ENCODE assay signal across 10 cellular contexts in the genomic region with DNA sequence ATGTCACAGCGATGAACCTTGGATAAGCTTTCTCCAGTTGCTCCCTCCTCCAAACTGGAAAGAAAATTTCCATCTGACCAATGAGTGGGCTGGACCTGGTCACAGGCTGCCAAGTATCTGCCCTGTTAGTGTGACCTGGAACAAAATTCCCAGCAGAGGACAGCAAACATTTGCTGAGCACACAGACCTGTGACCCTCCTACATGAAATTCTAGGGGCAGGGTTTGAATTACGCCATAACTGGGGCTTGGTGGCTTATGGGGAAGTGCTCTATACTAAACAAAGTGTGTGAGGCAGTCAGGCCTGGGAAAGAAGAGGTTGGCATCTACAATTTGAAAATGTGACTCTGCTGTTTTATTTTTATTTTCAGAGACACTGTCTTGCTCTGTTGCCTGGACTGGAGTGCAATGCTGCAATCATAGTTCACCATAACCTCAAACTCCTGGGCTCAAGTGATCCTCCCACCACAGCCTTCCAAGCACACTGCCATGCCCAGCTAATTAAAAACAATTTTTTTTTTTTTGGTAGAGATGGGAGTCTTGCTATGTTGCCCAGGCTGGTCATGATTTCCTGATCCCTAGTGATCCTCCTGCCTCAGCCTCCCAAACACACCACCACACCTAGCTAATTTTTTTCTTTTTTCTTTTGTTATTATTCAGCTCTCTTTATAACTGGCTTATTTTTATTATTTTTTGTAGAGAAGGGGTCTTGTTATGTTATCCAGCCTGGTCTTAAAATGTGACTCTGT. TPM values are rescaled to one million over a fixed set of nuclear protein-coding genes. Genes with fewer than 3 reads are reported as not detected.
DNase-seq lines count a peak whose midpoint lies in the region; ATAC-seq and TF ChIP-seq lines count a peak whose summit lies in the region.
"Had no signal": no experiment of that assay in that cellular context is flagged by ENCODE, and none has a peak within 500 bp of the region (broad histone marks: within the 10 kb centered on the region; RNA-seq: fewer than 3 reads in every experiment).

No MANE protein-coding gene starts in this region.

- no peak for TF ChIP-seq POLR2A in erythroblast (IDR thresholded peaks at IDR 0.05; ENCODE audit: low read length)

- H3K27me3 Mint-ChIP-seq in stimulated activated naive CD8-positive, alpha-beta T cell treated with anti-CD3 and anti-CD28 coated beads, Interleukin-15, Interleukin-2, amounts not matched to agents 100 ng/mL and 50 ng/mL, for 24 hours = no peaks in the 10 kb centered on the region
- no peaks in the 10 kb centered on the region for H3K27me3 Mint-ChIP-seq in stimulated activated naive CD8-positive, alpha-beta T cell treated with anti-CD3 and anti-CD28 coated beads, Interleukin-15, amount 100 ng/mL, for 72 hours
- H3K27me3 Mint-ChIP-seq in activated T-helper 1 cell treated with anti-CD3 and anti-CD28 coated beads, Interleukin-12 subunit alpha, Interleukin-12 subunit beta, Interleukin-2, Interleukin-4 antibody, amounts not matched to agents 30 ng/mL and 10 ng/mL and 1 ng/mL, durations not matched to agents 14 hours and 24 hours and 36 hours (ENCODE audit: insufficient read depth) = no peaks in the 10 kb centered on the region

- no peak overlapping the region for H3K4me3 Mint-ChIP-seq in stimulated activated naive CD8-positive, alpha-beta T cell treated with anti-CD3 and anti-CD28 coated beads, Interleukin-15, Interleukin-2, amounts not matched to agents 100 ng/mL and 50 ng/mL, for 24 hours
- no peak overlapping the region for H3K4me3 Mint-ChIP-seq in stimulated activated naive CD8-positive, alpha-beta T cell treated with anti-CD3 and anti-CD28 coated beads, Interleukin-15, amount 100 ng/mL, for 72 hours
- peak overlapping the region; percentile 23 for H3K4me3 Mint-ChIP-seq in activated T-helper 1 cell treated with anti-CD3 and anti-CD28 coated beads, Interleukin-12 subunit alpha, Interleukin-12 subunit beta, Interleukin-2, Interleukin-4 antibody, amounts not matched to agents 30 ng/mL and 10 ng/mL and 1 ng/mL, durations not matched to agents 14 hours and 24 hours and 36 hours
- H3K4me3 Mint-ChIP-seq in stimulated activated effector memory CD8-positive, alpha-beta T cell treated with anti-CD3 and anti-CD28 coated beads, Interleukin-12 subunit alpha, Interleukin-12 subunit beta, amount 100 ng/mL, for 72 hours = no peak overlapping the region

- peaks cover 26% of the 10 kb centered on the region for H3K36me3 Mint-ChIP-seq in stimulated activated naive CD8-positive, alpha-beta T cell treated with anti-CD3 and anti-CD28 coated beads, Interleukin-15, Interleukin-2, amounts not matched to agents 100 ng/mL and 50 ng/mL, for 24 hours (ENCODE audit: low read depth)
- peaks cover 26% of the 10 kb centered on the region for H3K36me3 Mint-ChIP-seq in activated T-helper 1 cell treated with anti-CD3 and anti-CD28 coated beads, Interleukin-12 subunit alpha, Interleukin-12 subunit beta, Interleukin-2, Interleukin-4 antibody, amounts not matched to agents 30 ng/mL and 10 ng/mL and 1 ng/mL, durations not matched to agents 14 hours and 24 hours and 36 hours (ENCODE audit: low read depth)
- H3K36me3 Mint-ChIP-seq in stimulated activated effector memory CD8-positive, alpha-beta T cell treated with anti-CD3 and anti-CD28 coated beads, Interleukin-12 subunit alpha, Interleukin-12 subunit beta, amount 100 ng/mL, for 72 hours = peaks cover 28% of the 10 kb centered on the region

- no peaks in the 10 kb centered on the region for H3K9me3 Mint-ChIP-seq in stimulated activated naive CD8-positive, alpha-beta T cell treated with anti-CD3 and anti-CD28 coated beads, Interleukin-15, Interleukin-2, amounts not matched to agents 100 ng/mL and 50 ng/mL, for 24 hours
- H3K9me3 Mint-ChIP-seq in stimulated activated naive CD8-positive, alpha-beta T cell treated with anti-CD3 and anti-CD28 coated beads, Interleukin-15, amount 100 ng/mL, for 72 hours = no peaks in the 10 kb centered on the region
- H3K9me3 Mint-ChIP-seq in activated T-helper 1 cell treated with anti-CD3 and anti-CD28 coated beads, Interleukin-12 subunit alpha, Interleukin-12 subunit beta, Interleukin-2, Interleukin-4 antibody, amounts not matched to agents 30 ng/mL and 10 ng/mL and 1 ng/mL, durations not matched to agents 14 hours and 24 hours and 36 hours = no peaks in the 10 kb centered on the region
- no peaks in the 10 kb centered on the region for H3K9me3 Mint-ChIP-seq in stimulated activated effector memory CD8-positive, alpha-beta T cell treated with anti-CD3 and anti-CD28 coated beads, Interleukin-12 subunit alpha, Interleukin-12 subunit beta, amount 100 ng/mL, for 72 hours

- no peak for DNase-seq in stimulated activated naive CD8-positive, alpha-beta T cell treated with anti-CD3 and anti-CD28 coated beads, Interleukin-15, amount 100 ng/mL, for 72 hours
- no peak for DNase-seq in activated T-helper 1 cell treated with anti-CD3 and anti-CD28 coated beads, Interleukin-12 subunit alpha, Interleukin-12 subunit beta, Interleukin-2, Interleukin-4 antibody, amounts not matched to agents 30 ng/mL and 10 ng/mL and 1 ng/mL, durations not matched to agents 14 hours and 24 hours and 36 hours (ENCODE audit: low spot score)
- DNase-seq in myocyte (ENCODE audit: low read depth) (peak; percentile 5), erythroblast (lab: John Stamatoyannopoulos, UW) (no peak), foreskin melanocyte (no peak)
- DNase-seq in stimulated activated effector memory CD8-positive, alpha-beta T cell treated with anti-CD3 and anti-CD28 coated beads, Interleukin-12 subunit alpha, Interleukin-12 subunit beta, amount 100 ng/mL, for 72 hours (ENCODE audit: low spot score in 2 of 2) = no peak
- DNase-seq: brain microvascular endothelial cell, NCI-H1436 treated with DMSO at 0.1 percent for 48 hours had no signal

- H3K4me1 Mint-ChIP-seq in stimulated activated naive CD8-positive, alpha-beta T cell treated with anti-CD3 and anti-CD28 coated beads, Interleukin-15, Interleukin-2, amounts not matched to agents 100 ng/mL and 50 ng/mL, for 24 hours (ENCODE audit: low read depth) = peaks cover 87% of the 10 kb centered on the region
- peaks cover 89% of the 10 kb centered on the region for H3K4me1 Mint-ChIP-seq in stimulated activated naive CD8-positive, alpha-beta T cell treated with anti-CD3 and anti-CD28 coated beads, Interleukin-15, amount 100 ng/mL, for 72 hours
- H3K4me1 Mint-ChIP-seq in activated T-helper 1 cell treated with anti-CD3 and anti-CD28 coated beads, Interleukin-12 subunit alpha, Interleukin-12 subunit beta, Interleukin-2, Interleukin-4 antibody, amounts not matched to agents 30 ng/mL and 10 ng/mL and 1 ng/mL, durations not matched to agents 14 hours and 24 hours and 36 hours (ENCODE audit: low read depth) = peaks cover 86% of the 10 kb centered on the region
- peaks cover 73% of the 10 kb centered on the region for H3K4me1 Mint-ChIP-seq in stimulated activated effector memory CD8-positive, alpha-beta T cell treated with anti-CD3 and anti-CD28 coated beads, Interleukin-12 subunit alpha, Interleukin-12 subunit beta, amount 100 ng/mL, for 72 hours

- intact Hi-C loops in activated T-helper 1 cell treated with anti-CD3 and anti-CD28 coated beads, Interleukin-12 subunit alpha, Interleukin-12 subunit beta, Interleukin-2, Interleukin-4 antibody, amounts not matched to agents 30 ng/mL and 10 ng/mL and 1 ng/mL, durations not matched to agents 14 hours and 24 hours and 36 hours (cut with micrococcal nuclease) = loop anchor here (5.0 kb wide), 2 partner anchors 93 to 142 kb away; no protein-coding TSS in a partner anchor

- no peak for ATAC-seq in stimulated activated naive CD8-positive, alpha-beta T cell treated with anti-CD3 and anti-CD28 coated beads, Interleukin-15, amount 100 ng/mL, for 72 hours
- ATAC-seq in GM19452 (IDR thresholded peaks at IDR 0.05; ENCODE audit: unreplicated experiment) = no peak
- ATAC-seq in stimulated activated effector memory CD8-positive, alpha-beta T cell treated with anti-CD3 and anti-CD28 coated beads, Interleukin-12 subunit alpha, Interleukin-12 subunit beta, amount 100 ng/mL, for 72 hours = no peak

- peak overlapping the region; percentile 60 for H3K27ac Mint-ChIP-seq in stimulated activated naive CD8-positive, alpha-beta T cell treated with anti-CD3 and anti-CD28 coated beads, Interleukin-15, Interleukin-2, amounts not matched to agents 100 ng/mL and 50 ng/mL, for 24 hours
- H3K27ac Mint-ChIP-seq in stimulated activated naive CD8-positive, alpha-beta T cell treated with anti-CD3 and anti-CD28 coated beads, Interleukin-15, amount 100 ng/mL, for 72 hours = peak overlapping the region in 1 of 2 donors; percentile 4
- peak overlapping the region; percentile 26 for H3K27ac Mint-ChIP-seq in activated T-helper 1 cell treated with anti-CD3 and anti-CD28 coated beads, Interleukin-12 subunit alpha, Interleukin-12 subunit beta, Interleukin-2, Interleukin-4 antibody, amounts not matched to agents 30 ng/mL and 10 ng/mL and 1 ng/mL, durations not matched to agents 14 hours and 24 hours and 36 hours
- H3K27ac Mint-ChIP-seq in stimulated activated effector memory CD8-positive, alpha-beta T cell treated with anti-CD3 and anti-CD28 coated beads, Interleukin-12 subunit alpha, Interleukin-12 subunit beta, amount 100 ng/mL, for 72 hours = no peak overlapping the region

RNA-seq across cellular contexts. Expression of a gene that starts 13.6 kb away (rescaled TPM):
- total RNA-seq in activated T-helper 1 cell treated with anti-CD3 and anti-CD28 coated beads, Interleukin-12 subunit alpha, Interleukin-12 subunit beta, Interleukin-2, Interleukin-4 antibody, amounts not matched to agents 30 ng/mL and 10 ng/mL and 1 ng/mL, durations not matched to agents 14 hours and 24 hours and 36 hours = 177 and 181 TPM in 2 replicates
- 166 and 224 TPM in 2 replicates for total RNA-seq in myocyte
- polyA plus RNA-seq in myocyte (2012) = 176 TPM

RNA-seq across cellular contexts. Expression of a gene that starts 41.5 kb away (rescaled TPM):
- 46.4 and 52.8 TPM in 2 replicates for total RNA-seq in activated T-helper 1 cell treated with anti-CD3 and anti-CD28 coated beads, Interleukin-12 subunit alpha, Interleukin-12 subunit beta, Interleukin-2, Interleukin-4 antibody, amounts not matched to agents 30 ng/mL and 10 ng/mL and 1 ng/mL, durations not matched to agents 14 hours and 24 hours and 36 hours
- 35.1 and 37.1 TPM in 2 replicates for total RNA-seq in myocyte
- polyA plus RNA-seq in myocyte (2012) = 9.4 TPM
